In the genomic region with DNA sequence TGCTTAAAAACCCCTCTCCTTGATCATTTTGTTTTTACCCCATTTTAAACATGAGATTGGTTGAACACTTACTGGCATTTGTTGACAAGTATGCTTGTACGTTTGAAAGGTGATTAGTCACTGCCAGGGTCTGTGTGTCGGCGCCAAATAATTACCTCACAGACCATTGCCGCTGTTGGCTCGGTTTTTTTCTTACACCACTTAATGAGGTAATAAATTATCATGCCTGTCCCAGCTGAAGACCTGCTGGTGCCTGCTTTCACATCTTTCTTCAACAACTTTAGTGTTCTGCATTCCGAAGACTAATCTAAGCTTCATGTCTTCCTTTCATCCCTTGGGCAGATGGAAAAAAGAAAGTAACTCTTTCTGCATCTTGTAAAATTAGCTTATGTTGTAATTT, we compare ENCODE assay signal across 1 cellular context.
TF ChIP-seq lines count a peak whose summit lies in the region.

No MANE protein-coding gene starts in this region.

TF ChIP-seq in K562, 482 proteins besides CTCF, POLR2A, EP300 and RAD21 (continued from another document):
- TF ChIP-seq, protein P1, sequence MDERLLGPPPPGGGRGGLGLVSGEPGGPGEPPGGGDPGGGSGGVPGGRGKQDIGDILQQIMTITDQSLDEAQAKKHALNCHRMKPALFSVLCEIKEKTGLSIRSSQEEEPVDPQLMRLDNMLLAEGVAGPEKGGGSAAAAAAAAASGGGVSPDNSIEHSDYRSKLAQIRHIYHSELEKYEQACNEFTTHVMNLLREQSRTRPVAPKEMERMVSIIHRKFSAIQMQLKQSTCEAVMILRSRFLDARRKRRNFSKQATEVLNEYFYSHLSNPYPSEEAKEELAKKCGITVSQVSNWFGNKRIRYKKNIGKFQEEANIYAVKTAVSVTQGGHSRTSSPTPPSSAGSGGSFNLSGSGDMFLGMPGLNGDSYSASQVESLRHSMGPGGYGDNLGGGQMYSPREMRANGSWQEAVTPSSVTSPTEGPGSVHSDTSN (CRISPR knock-in tag; IDR thresholded peaks at IDR 0.05; ENCODE audit: low read depth): no peak
- TF ChIP-seq, protein P1 (tag; conservative IDR thresholded peaks at IDR 0.05; ENCODE audit: low read depth): peak; percentile 90
- TF ChIP-seq MEIS2 (IDR thresholded peaks at IDR 0.05; ENCODE audit: partially characterized antibody): peak; percentile 45
